Comparison of ENCODE assay signal across 12 cellular contexts in genomic region chr16:27267037-27267677, GRCh38. TPM values are rescaled to one million over a fixed set of nuclear protein-coding genes. Genes with fewer than 3 reads are reported as not detected.
DNase-seq lines count a peak whose midpoint lies in the region; ATAC-seq and TF ChIP-seq lines count a peak whose summit lies in the region.
"Had no signal": no experiment of that assay in that cellular context is flagged by ENCODE, and none has a peak within 500 bp of the region (broad histone marks: within the 10 kb centered on the region; RNA-seq: fewer than 3 reads in every experiment).

No MANE protein-coding gene starts in this region.

- H3K79me1 ChIP-seq in neuronal stem cell (ENCODE audit: low read depth, low read length): no peaks in the 10 kb centered on the region

- ATAC-seq in HG03095 (IDR thresholded peaks at IDR 0.05; ENCODE audit: unreplicated experiment): no peak
- ATAC-seq: foreskin keratinocyte, left cardiac atrium had no signal

- H3K4me1 Mint-ChIP-seq in Calu3 (ENCODE audit: low read depth, unreplicated experiment) (peaks cover 60% of the 10 kb centered on the region), mesothelial cell of epicardium (peaks cover 13% of the 10 kb centered on the region)
- H3K4me1 Mint-ChIP-seq in activated CD4-positive, alpha-beta memory T cell treated with anti-CD3 and anti-CD28 coated beads, Interleukin-2, amount 10 ng/mL, durations not matched to agents 7 days and 5 days: peaks cover 68% of the 10 kb centered on the region

- TF ChIP-seq CTCF in Calu3 (IDR thresholded peaks at IDR 0.05; ENCODE audit: unreplicated experiment): no peak
- no peak for TF ChIP-seq CTCF in mesothelial cell of epicardium (IDR thresholded peaks at IDR 0.05; ENCODE audit: unreplicated experiment)

- no peak overlapping the region for H3K23ac ChIP-seq in neuronal stem cell (ENCODE audit: low read depth, low read length, poor library complexity)

- peaks cover 23% of the 10 kb centered on the region for H3K79me2 ChIP-seq in Karpas-422 (ENCODE audit: low read length)

- H3K36me3 ChIP-seq in Karpas-422 (ENCODE audit: insufficient read depth, low read length): no peaks in the 10 kb centered on the region
- peaks cover 0 to 6% of the 10 kb centered on the region in 2 donors for H3K36me3 ChIP-seq in neuronal stem cell (replicated peaks in 1 of 2; ENCODE audit: control insufficient read depth in 2 of 2, insufficient read depth in 2 of 2, low read length in 2 of 2)
- H3K36me3 ChIP-seq: thoracic aorta had no signal

- H2BK15ac ChIP-seq in neuronal stem cell (ENCODE audit: low read length): no peak overlapping the region

- H3K14ac ChIP-seq in neuronal stem cell (ENCODE audit: low read length): no peak overlapping the region

- H3K27ac ChIP-seq in Karpas-422 (ENCODE audit: low read length) (no peak overlapping the region), neuronal stem cell (replicated peaks; ENCODE audit: low read length) (no peak overlapping the region)
- H3K27ac ChIP-seq: thoracic aorta had no signal

- no peaks in the 10 kb centered on the region for H4K20me1 ChIP-seq in Karpas-422 (ENCODE audit: insufficient read depth, low read depth, low read length)

- no peaks in the 10 kb centered on the region for H3K9me3 ChIP-seq in Karpas-422 (ENCODE audit: low read length)
- H3K9me3 ChIP-seq in neuronal stem cell (replicated peaks in 1 of 2; ENCODE audit: control insufficient read depth in 2 of 2, insufficient read depth in 1 of 2, low read depth in 1 of 2, low read length in 2 of 2): no peaks in the 10 kb centered on the region
- H3K9me3 ChIP-seq: thoracic aorta had no signal

- H3K36me3 Mint-ChIP-seq in Calu3 (ENCODE audit: insufficient read depth, unreplicated experiment): peaks cover 34% of the 10 kb centered on the region
- H3K36me3 Mint-ChIP-seq in activated CD4-positive, alpha-beta memory T cell treated with anti-CD3 and anti-CD28 coated beads, Interleukin-2, amount 10 ng/mL, durations not matched to agents 7 days and 5 days (ENCODE audit: low read depth): peaks cover 46% of the 10 kb centered on the region
- H3K36me3 Mint-ChIP-seq in mesothelial cell of epicardium: peaks cover 2% of the 10 kb centered on the region

- H4K91ac ChIP-seq in neuronal stem cell (ENCODE audit: low read depth, low read length, poor library complexity): no peak overlapping the region

- H3K4me3 Mint-ChIP-seq in Calu3 (ENCODE audit: low read depth, unreplicated experiment) (peak overlapping the region; percentile 91), mesothelial cell of epicardium (peak overlapping the region; percentile 84)
- peak overlapping the region; percentile 98 for H3K4me3 Mint-ChIP-seq in activated CD4-positive, alpha-beta memory T cell treated with anti-CD3 and anti-CD28 coated beads, Interleukin-2, amount 10 ng/mL, durations not matched to agents 7 days and 5 days

- H2BK12ac ChIP-seq in neuronal stem cell (ENCODE audit: low read length): no peak overlapping the region

- H3K4me1 ChIP-seq in Karpas-422 (ENCODE audit: low read length): peaks cover 29% of the 10 kb centered on the region
- H3K4me1 ChIP-seq in neuronal stem cell (ENCODE audit: control insufficient read depth in 2 of 2, insufficient read depth in 1 of 2, low read depth in 1 of 2, low read length in 2 of 2): peaks cover 5 to 8% of the 10 kb centered on the region in 2 donors

- H3K9ac ChIP-seq in Karpas-422 (ENCODE audit: low read length) (no peak overlapping the region), neuronal stem cell (ENCODE audit: low read depth, low read length, poor library complexity) (no peak overlapping the region)

- no peak overlapping the region for H4K8ac ChIP-seq in neuronal stem cell (ENCODE audit: low read depth, low read length)

- H3K27ac Mint-ChIP-seq in Calu3 (ENCODE audit: unreplicated experiment) (no peak overlapping the region), mesothelial cell of epicardium (no peak overlapping the region)
- no peak overlapping the region for H3K27ac Mint-ChIP-seq in activated CD4-positive, alpha-beta memory T cell treated with anti-CD3 and anti-CD28 coated beads, Interleukin-2, amount 10 ng/mL, durations not matched to agents 7 days and 5 days

- no peak overlapping the region for H2BK120ac ChIP-seq in neuronal stem cell (ENCODE audit: low read depth, low read length)

- no peaks in the 10 kb centered on the region for H3K27me3 ChIP-seq in Karpas-422 (ENCODE audit: low read length)
- no peaks in the 10 kb centered on the region for H3K27me3 ChIP-seq in neuronal stem cell (ENCODE audit: control insufficient read depth in 3 of 3, insufficient read depth in 3 of 3, low read depth in 1 of 3, low read length in 3 of 3)
- H3K27me3 ChIP-seq: foreskin keratinocyte had no signal

- H3K4ac ChIP-seq in neuronal stem cell (ENCODE audit: low read length): no peak overlapping the region

- H2BK5ac ChIP-seq in neuronal stem cell (ENCODE audit: low read length): no peak overlapping the region

- H3K27me3 Mint-ChIP-seq in Calu3 (ENCODE audit: unreplicated experiment): no peaks in the 10 kb centered on the region
- H3K27me3 Mint-ChIP-seq in activated CD4-positive, alpha-beta memory T cell treated with anti-CD3 and anti-CD28 coated beads, Interleukin-2, amount 10 ng/mL, durations not matched to agents 7 days and 5 days: no peaks in the 10 kb centered on the region
- H3K27me3 Mint-ChIP-seq in mesothelial cell of epicardium (ENCODE audit: low read depth): no peaks in the 10 kb centered on the region

- BruUV-seq in Calu3 (replicated peaks; lab: Mats Ljungman, UMichigan): no TSS peak

- H2AFZ ChIP-seq in Karpas-422 (ENCODE audit: low read length): no peak overlapping the region
- no peak overlapping the region for H2AFZ ChIP-seq in neuronal stem cell (ENCODE audit: low read length)

- H3K9me2 ChIP-seq in Karpas-422 (replicated peaks; ENCODE audit: insufficient read depth, low read length): no peaks in the 10 kb centered on the region

- H3K18ac ChIP-seq in neuronal stem cell (ENCODE audit: low read length): no peak overlapping the region

- CTCF ChIA-PET in Calu3 (lab: Charles Lee): interaction anchor here (0.7 to 1.2 kb wide), 2 partner anchors 29 to 60 kb away, joined by 3 read pairs; no protein-coding TSS in a partner anchor
- CTCF ChIA-PET in activated CD4-positive, alpha-beta memory T cell treated with anti-CD3 and anti-CD28 coated beads, Interleukin-2, amount 10 ng/mL, durations not matched to agents 7 days and 5 days (lab: Charles Lee): interaction anchor here (1.2 kb wide), 1 partner anchor 32 kb away, joined by 3 read pairs; no protein-coding TSS in a partner anchor

- peaks cover 1% of the 10 kb centered on the region for H3K9me3 Mint-ChIP-seq in Calu3 (ENCODE audit: low read depth, unreplicated experiment)
- H3K9me3 Mint-ChIP-seq in activated CD4-positive, alpha-beta memory T cell treated with anti-CD3 and anti-CD28 coated beads, Interleukin-2, amount 10 ng/mL, durations not matched to agents 7 days and 5 days: no peaks in the 10 kb centered on the region
- H3K9me3 Mint-ChIP-seq in mesothelial cell of epicardium: peaks cover 2% of the 10 kb centered on the region

- WGBS in neuronal stem cell (ENCODE audit: extremely low coverage in 2 of 2, insufficient read length in 2 of 2, insufficient replicate concordance in 1 of 2), 2 donors: 100% methylated on average over 1 of the region's 8 CpGs; no CpG with 5 or more reads in 1 of the 2 donors

- intact Hi-C loops in Calu3 (cut with micrococcal nuclease; ENCODE audit: unreplicated experiment): no loop called here

- peak overlapping the region; percentile 92 for H3K4me2 ChIP-seq in Karpas-422 (ENCODE audit: low read depth, low read length, poor library complexity, severe bottlenecking)
- H3K4me2 ChIP-seq in neuronal stem cell (ENCODE audit: insufficient read depth, low read length, poor library complexity, severe bottlenecking): no peak overlapping the region

- DNase-seq in Calu3 (no peak), Karpas-422 (peak; percentile 56), mesothelial cell of epicardium (ENCODE audit: low spot score in 2 of 2, unreplicated experiment in 2 of 2) (no peak), NCI-H1092 (lab: John Stamatoyannopoulos, UW) (no peak), neuronal stem cell (ENCODE audit: low spot score) (no peak), GF-D8 (lab: John Stamatoyannopoulos, UW) (no peak)
- no peak for DNase-seq in activated CD4-positive, alpha-beta memory T cell treated with anti-CD3 and anti-CD28 coated beads, Interleukin-2, amount 10 ng/mL, durations not matched to agents 7 days and 5 days
- DNase-seq: cortex of kidney, foreskin keratinocyte, left cardiac atrium had no signal

- peak overlapping the region; percentile 88; the same call in 1 of the 2 replicates for H3K4me3 ChIP-seq in Karpas-422 (ENCODE audit: low read length)
- H3K4me3 ChIP-seq in neuronal stem cell (ENCODE audit: low read length in 2 of 2): no peak overlapping the region

- POLR2A ChIA-PET in activated CD4-positive, alpha-beta memory T cell treated with anti-CD3 and anti-CD28 coated beads, Interleukin-2, amount 10 ng/mL, durations not matched to agents 7 days and 5 days (lab: Charles Lee): interaction anchor here (1.9 to 10.7 kb wide), 3 partner anchors 27 to 93 kb away, joined by 5 to 243 read pairs (median 223); no protein-coding TSS in a partner anchor

- H2AK5ac ChIP-seq in neuronal stem cell (ENCODE audit: low read depth, low read length): no peak overlapping the region

RNA-seq across cellular contexts. Expression of gene NSMCE1, which starts 1.4 kb away (rescaled TPM):
- 74.9 and 83.2 TPM in 2 replicates for total RNA-seq in Calu3 (2022)
- total RNA-seq in Karpas-422 (2014; rRNA removed; shearing (Covaris generic); ENCODE audit: low replicate concordance): 59.2 and 77.8 TPM in 2 replicates
- total RNA-seq in activated CD4-positive, alpha-beta memory T cell treated with anti-CD3 and anti-CD28 coated beads, Interleukin-2, amount 10 ng/mL, durations not matched to agents 7 days and 5 days: 100 to 1,000 TPM; 100 to 106 TPM
- total RNA-seq in mesothelial cell of epicardium: 25.4 to 26.6 TPM (median 25.8 TPM) in 3 replicates
- 54.4 TPM for polyA plus RNA-seq in neuronal stem cell (2013, experiment 1 of 2)
- polyA plus RNA-seq in neuronal stem cell (2013, experiment 2 of 2): 52.8 TPM

RNA-seq across cellular contexts. Expression of gene IL4R, which starts 46.6 kb away (rescaled TPM):
- total RNA-seq in Calu3 (2022): 99.0 and 108 TPM in 2 replicates
- total RNA-seq in Karpas-422 (2014; rRNA removed; shearing (Covaris generic); ENCODE audit: low replicate concordance): 0.94 and 12.0 TPM in 2 replicates
- total RNA-seq in activated CD4-positive, alpha-beta memory T cell treated with anti-CD3 and anti-CD28 coated beads, Interleukin-2, amount 10 ng/mL, durations not matched to agents 7 days and 5 days: 100 to 1,000 TPM; 257 to 268 TPM
- 6.4 to 8.2 TPM (median 6.8 TPM) in 3 replicates for total RNA-seq in mesothelial cell of epicardium
- polyA plus RNA-seq in neuronal stem cell (2013, experiment 1 of 2): 9.3 TPM
- polyA plus RNA-seq in neuronal stem cell (2013, experiment 2 of 2): 9.2 TPM
